1 cellular context compared by ENCODE assay signal in the genomic region with DNA sequence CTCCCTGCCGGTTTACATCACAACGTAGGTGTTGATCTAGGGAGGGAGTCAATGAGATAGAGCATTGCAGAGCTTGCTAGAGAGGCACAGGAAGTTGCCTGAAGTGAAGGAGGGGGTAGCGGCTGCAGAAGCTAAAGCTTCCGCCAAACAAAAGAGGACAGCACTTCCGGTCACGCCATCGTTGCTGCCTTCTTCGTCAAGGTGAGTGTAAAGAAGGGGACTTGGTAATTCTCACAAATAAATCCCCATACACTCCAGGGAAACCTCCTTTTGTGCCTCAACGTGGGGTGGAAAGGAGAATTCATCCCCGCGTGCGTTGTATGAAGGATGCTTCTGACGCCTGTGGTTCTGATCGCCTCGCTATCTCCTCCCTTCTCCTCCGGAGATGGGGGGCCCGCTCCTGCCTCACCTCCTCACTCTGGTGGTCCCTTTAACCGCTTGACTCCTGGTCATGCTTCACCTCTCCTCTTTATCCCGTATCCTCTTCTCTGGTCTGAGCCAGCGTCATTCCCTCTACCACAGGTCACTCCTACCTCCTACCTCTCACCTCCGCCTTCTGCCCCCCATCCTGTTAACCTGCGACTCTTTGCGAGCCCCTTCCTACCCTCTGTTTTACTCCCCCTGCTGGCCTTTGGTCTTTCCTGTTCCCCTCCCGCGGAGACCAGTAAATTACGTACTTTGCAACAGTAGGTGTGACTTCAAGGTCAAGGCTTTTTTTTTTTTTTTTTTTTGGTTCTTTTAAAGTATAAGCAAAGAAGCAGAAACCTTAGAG.
TF ChIP-seq lines count a peak whose summit lies in the region.

No MANE protein-coding gene starts in this region.

TF ChIP-seq in GM12878, 131 proteins besides CTCF, POLR2A, EP300 and RAD21 (continued from another document and continues in another):
- TF ChIP-seq, protein P1, sequence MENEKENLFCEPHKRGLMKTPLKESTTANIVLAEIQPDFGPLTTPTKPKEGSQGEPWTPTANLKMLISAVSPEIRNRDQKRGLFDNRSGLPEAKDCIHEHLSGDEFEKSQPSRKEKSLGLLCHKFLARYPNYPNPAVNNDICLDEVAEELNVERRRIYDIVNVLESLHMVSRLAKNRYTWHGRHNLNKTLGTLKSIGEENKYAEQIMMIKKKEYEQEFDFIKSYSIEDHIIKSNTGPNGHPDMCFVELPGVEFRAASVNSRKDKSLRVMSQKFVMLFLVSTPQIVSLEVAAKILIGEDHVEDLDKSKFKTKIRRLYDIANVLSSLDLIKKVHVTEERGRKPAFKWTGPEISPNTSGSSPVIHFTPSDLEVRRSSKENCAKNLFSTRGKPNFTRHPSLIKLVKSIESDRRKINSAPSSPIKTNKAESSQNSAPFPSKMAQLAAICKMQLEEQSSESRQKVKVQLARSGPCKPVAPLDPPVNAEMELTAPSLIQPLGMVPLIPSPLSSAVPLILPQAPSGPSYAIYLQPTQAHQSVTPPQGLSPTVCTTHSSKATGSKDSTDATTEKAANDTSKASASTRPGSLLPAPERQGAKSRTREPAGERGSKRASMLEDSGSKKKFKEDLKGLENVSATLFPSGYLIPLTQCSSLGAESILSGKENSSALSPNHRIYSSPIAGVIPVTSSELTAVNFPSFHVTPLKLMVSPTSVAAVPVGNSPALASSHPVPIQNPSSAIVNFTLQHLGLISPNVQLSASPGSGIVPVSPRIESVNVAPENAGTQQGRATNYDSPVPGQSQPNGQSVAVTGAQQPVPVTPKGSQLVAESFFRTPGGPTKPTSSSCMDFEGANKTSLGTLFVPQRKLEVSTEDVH (IDR thresholded peaks at IDR 0.05; ENCODE audit: low read depth, partially characterized antibody): no peak
- TF ChIP-seq NR2C1 (IDR thresholded peaks at IDR 0.05) (no peak), SIN3A (IDR thresholded peaks at IDR 0.05; ENCODE audit: low read depth, low read length) (no peak), HCFC1 (IDR thresholded peaks at IDR 0.05; ENCODE audit: low read length) (no peak; the same call in 1 of the 2 replicates), TBL1XR1 (IDR thresholded peaks at IDR 0.05; ENCODE audit: low read depth, low read length) (no peak), SRF (IDR thresholded peaks at IDR 0.05; ENCODE audit: low read depth in 2 of 2, low read length in 2 of 2) (peak; percentile 71 to 83), TCF3 (IDR thresholded peaks at IDR 0.05; ENCODE audit: borderline replicate concordance, insufficient read depth, low read depth, low read length) (no peak), ATF7 (IDR thresholded peaks at IDR 0.05; ENCODE audit: low read depth) (peak; percentile 65), MTA2 (IDR thresholded peaks at IDR 0.05; ENCODE audit: low read depth) (no peak; the same call in 1 of the 2 replicates), JUND (IDR thresholded peaks at IDR 0.05; ENCODE audit: low read depth, low read length) (no peak), FOXM1 (IDR thresholded peaks at IDR 0.05; ENCODE audit: low read depth, low read length) (no peak), BRCA1 (IDR thresholded peaks at IDR 0.05; ENCODE audit: low read depth, low read length) (no peak), ZBED1 (IDR thresholded peaks at IDR 0.05; ENCODE audit: borderline replicate concordance) (no peak), TCF12 (IDR thresholded peaks at IDR 0.05; ENCODE audit: low read depth, low read length) (no peak), STAT3 (IDR thresholded peaks at IDR 0.05; ENCODE audit: low read depth, low read length) (no peak), SREBF2 (IDR thresholded peaks at IDR 0.05; ENCODE audit: low read length) (no peak), NR2F1 (conservative IDR thresholded peaks at IDR 0.05) (peak; percentile 54), CHD2 (IDR thresholded peaks at IDR 0.05; ENCODE audit: borderline replicate concordance, low read depth, low read length) (no peak), ASH2L (IDR thresholded peaks at IDR 0.05; ENCODE audit: borderline replicate concordance, low read depth) (no peak), RB1 (IDR thresholded peaks at IDR 0.05; ENCODE audit: borderline replicate concordance) (no peak), ZNF274 (IDR thresholded peaks at IDR 0.05; ENCODE audit: insufficient read depth, insufficient read length) (no peak), KAT2A (conservative IDR thresholded peaks at IDR 0.05; ENCODE audit: control insufficient read depth, low read depth, low read length) (no peak), CEBPB (IDR thresholded peaks at IDR 0.05; ENCODE audit: borderline replicate concordance in 1 of 2, low read depth in 2 of 2, low read length in 2 of 2) (no peak), SUPT20H (IDR thresholded peaks at IDR 0.05; ENCODE audit: borderline replicate concordance, control insufficient read depth, low read depth, low read length) (no peak), CREB1 (IDR thresholded peaks at IDR 0.05; ENCODE audit: low read depth) (peak; percentile 26; the same call in 1 of the 2 replicates), HDAC6 (IDR thresholded peaks at IDR 0.05; ENCODE audit: unreplicated experiment) (no peak), ZNF384 (IDR thresholded peaks at IDR 0.05; ENCODE audit: borderline replicate concordance, low read depth, low read length) (peak; percentile 76; the same call in 1 of the 2 replicates), PML (IDR thresholded peaks at IDR 0.05; ENCODE audit: low read length) (no peak), LARP7 (IDR thresholded peaks at IDR 0.05) (0 out of 2 replicates have a peak, but pooled peaks have one; percentile 17), BCL11A (IDR thresholded peaks at IDR 0.05; ENCODE audit: low read depth, low read length) (no peak), YY1 (IDR thresholded peaks at IDR 0.05; ENCODE audit: low read depth, low read length) (peak; percentile 16; the same call in 1 of the 2 replicates), EGR1 (IDR thresholded peaks at IDR 0.05; ENCODE audit: borderline replicate concordance in 1 of 2, low read depth in 2 of 2, low read length in 2 of 2) (no peak), BHLHE40 (IDR thresholded peaks at IDR 0.05; ENCODE audit: borderline replicate concordance in 1 of 2, low read depth in 2 of 2, low read length in 1 of 2) (no peak; a peak in 1 of 4 replicates), DPF2 (IDR thresholded peaks at IDR 0.05) (no peak), ZNF622 (IDR thresholded peaks at IDR 0.05) (no peak), PAX8 (IDR thresholded peaks at IDR 0.05) (no peak), SMAD1 (IDR thresholded peaks at IDR 0.05; ENCODE audit: low read depth, partially characterized antibody) (no peak), SMARCA5 (IDR thresholded peaks at IDR 0.05) (no peak), GATAD2B (conservative IDR thresholded peaks at IDR 0.05; ENCODE audit: low read depth) (no peak), YBX1 (IDR thresholded peaks at IDR 0.05) (no peak), MXI1 (IDR thresholded peaks at IDR 0.05; ENCODE audit: low read depth, low read length) (no peak), NFIC (IDR thresholded peaks at IDR 0.05; ENCODE audit: low read depth, low read length) (no peak), CBX3 (IDR thresholded peaks at IDR 0.05; ENCODE audit: borderline replicate concordance, low read depth) (no peak)
- TF ChIP-seq, protein P2, sequence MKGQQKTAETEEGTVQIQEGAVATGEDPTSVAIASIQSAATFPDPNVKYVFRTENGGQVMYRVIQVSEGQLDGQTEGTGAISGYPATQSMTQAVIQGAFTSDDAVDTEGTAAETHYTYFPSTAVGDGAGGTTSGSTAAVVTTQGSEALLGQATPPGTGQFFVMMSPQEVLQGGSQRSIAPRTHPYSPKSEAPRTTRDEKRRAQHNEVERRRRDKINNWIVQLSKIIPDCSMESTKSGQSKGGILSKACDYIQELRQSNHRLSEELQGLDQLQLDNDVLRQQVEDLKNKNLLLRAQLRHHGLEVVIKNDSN (IDR thresholded peaks at IDR 0.05; ENCODE audit: borderline replicate concordance, extremely low read length, insufficient read depth, low read depth, low read length): no peak
- TF ChIP-seq, protein P3, sequence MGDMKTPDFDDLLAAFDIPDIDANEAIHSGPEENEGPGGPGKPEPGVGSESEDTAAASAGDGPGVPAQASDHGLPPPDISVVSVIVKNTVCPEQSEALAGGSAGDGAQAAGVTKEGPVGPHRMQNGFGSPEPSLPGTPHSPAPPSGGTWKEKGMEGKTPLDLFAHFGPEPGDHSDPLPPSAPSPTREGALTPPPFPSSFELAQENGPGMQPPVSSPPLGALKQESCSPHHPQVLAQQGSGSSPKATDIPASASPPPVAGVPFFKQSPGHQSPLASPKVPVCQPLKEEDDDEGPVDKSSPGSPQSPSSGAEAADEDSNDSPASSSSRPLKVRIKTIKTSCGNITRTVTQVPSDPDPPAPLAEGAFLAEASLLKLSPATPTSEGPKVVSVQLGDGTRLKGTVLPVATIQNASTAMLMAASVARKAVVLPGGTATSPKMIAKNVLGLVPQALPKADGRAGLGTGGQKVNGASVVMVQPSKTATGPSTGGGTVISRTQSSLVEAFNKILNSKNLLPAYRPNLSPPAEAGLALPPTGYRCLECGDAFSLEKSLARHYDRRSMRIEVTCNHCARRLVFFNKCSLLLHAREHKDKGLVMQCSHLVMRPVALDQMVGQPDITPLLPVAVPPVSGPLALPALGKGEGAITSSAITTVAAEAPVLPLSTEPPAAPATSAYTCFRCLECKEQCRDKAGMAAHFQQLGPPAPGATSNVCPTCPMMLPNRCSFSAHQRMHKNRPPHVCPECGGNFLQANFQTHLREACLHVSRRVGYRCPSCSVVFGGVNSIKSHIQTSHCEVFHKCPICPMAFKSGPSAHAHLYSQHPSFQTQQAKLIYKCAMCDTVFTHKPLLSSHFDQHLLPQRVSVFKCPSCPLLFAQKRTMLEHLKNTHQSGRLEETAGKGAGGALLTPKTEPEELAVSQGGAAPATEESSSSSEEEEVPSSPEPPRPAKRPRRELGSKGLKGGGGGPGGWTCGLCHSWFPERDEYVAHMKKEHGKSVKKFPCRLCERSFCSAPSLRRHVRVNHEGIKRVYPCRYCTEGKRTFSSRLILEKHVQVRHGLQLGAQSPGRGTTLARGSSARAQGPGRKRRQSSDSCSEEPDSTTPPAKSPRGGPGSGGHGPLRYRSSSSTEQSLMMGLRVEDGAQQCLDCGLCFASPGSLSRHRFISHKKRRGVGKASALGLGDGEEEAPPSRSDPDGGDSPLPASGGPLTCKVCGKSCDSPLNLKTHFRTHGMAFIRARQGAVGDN (IDR thresholded peaks at IDR 0.05): peak; percentile 49; the same call in 1 of the 2 replicates
- TF ChIP-seq, protein P4, sequence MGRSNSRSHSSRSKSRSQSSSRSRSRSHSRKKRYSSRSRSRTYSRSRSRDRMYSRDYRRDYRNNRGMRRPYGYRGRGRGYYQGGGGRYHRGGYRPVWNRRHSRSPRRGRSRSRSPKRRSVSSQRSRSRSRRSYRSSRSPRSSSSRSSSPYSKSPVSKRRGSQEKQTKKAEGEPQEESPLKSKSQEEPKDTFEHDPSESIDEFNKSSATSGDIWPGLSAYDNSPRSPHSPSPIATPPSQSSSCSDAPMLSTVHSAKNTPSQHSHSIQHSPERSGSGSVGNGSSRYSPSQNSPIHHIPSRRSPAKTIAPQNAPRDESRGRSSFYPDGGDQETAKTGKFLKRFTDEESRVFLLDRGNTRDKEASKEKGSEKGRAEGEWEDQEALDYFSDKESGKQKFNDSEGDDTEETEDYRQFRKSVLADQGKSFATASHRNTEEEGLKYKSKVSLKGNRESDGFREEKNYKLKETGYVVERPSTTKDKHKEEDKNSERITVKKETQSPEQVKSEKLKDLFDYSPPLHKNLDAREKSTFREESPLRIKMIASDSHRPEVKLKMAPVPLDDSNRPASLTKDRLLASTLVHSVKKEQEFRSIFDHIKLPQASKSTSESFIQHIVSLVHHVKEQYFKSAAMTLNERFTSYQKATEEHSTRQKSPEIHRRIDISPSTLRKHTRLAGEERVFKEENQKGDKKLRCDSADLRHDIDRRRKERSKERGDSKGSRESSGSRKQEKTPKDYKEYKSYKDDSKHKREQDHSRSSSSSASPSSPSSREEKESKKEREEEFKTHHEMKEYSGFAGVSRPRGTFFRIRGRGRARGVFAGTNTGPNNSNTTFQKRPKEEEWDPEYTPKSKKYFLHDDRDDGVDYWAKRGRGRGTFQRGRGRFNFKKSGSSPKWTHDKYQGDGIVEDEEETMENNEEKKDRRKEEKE (IDR thresholded peaks at IDR 0.05): no peak
- TF ChIP-seq, protein P5, sequence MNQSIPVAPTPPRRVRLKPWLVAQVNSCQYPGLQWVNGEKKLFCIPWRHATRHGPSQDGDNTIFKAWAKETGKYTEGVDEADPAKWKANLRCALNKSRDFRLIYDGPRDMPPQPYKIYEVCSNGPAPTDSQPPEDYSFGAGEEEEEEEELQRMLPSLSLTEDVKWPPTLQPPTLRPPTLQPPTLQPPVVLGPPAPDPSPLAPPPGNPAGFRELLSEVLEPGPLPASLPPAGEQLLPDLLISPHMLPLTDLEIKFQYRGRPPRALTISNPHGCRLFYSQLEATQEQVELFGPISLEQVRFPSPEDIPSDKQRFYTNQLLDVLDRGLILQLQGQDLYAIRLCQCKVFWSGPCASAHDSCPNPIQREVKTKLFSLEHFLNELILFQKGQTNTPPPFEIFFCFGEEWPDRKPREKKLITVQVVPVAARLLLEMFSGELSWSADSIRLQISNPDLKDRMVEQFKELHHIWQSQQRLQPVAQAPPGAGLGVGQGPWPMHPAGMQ (IDR thresholded peaks at IDR 0.05; ENCODE audit: borderline replicate concordance): no peak
- TF ChIP-seq, protein P6, sequence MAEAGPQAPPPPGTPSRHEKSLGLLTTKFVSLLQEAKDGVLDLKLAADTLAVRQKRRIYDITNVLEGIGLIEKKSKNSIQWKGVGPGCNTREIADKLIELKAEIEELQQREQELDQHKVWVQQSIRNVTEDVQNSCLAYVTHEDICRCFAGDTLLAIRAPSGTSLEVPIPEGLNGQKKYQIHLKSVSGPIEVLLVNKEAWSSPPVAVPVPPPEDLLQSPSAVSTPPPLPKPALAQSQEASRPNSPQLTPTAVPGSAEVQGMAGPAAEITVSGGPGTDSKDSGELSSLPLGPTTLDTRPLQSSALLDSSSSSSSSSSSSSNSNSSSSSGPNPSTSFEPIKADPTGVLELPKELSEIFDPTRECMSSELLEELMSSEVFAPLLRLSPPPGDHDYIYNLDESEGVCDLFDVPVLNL (IDR thresholded peaks at IDR 0.05; ENCODE audit: low read depth, low read length): no peak
- TF ChIP-seq, protein P7, sequence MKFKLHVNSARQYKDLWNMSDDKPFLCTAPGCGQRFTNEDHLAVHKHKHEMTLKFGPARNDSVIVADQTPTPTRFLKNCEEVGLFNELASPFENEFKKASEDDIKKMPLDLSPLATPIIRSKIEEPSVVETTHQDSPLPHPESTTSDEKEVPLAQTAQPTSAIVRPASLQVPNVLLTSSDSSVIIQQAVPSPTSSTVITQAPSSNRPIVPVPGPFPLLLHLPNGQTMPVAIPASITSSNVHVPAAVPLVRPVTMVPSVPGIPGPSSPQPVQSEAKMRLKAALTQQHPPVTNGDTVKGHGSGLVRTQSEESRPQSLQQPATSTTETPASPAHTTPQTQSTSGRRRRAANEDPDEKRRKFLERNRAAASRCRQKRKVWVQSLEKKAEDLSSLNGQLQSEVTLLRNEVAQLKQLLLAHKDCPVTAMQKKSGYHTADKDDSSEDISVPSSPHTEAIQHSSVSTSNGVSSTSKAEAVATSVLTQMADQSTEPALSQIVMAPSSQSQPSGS (IDR thresholded peaks at IDR 0.05; ENCODE audit: low read length): no peak
